In the genomic region with DNA sequence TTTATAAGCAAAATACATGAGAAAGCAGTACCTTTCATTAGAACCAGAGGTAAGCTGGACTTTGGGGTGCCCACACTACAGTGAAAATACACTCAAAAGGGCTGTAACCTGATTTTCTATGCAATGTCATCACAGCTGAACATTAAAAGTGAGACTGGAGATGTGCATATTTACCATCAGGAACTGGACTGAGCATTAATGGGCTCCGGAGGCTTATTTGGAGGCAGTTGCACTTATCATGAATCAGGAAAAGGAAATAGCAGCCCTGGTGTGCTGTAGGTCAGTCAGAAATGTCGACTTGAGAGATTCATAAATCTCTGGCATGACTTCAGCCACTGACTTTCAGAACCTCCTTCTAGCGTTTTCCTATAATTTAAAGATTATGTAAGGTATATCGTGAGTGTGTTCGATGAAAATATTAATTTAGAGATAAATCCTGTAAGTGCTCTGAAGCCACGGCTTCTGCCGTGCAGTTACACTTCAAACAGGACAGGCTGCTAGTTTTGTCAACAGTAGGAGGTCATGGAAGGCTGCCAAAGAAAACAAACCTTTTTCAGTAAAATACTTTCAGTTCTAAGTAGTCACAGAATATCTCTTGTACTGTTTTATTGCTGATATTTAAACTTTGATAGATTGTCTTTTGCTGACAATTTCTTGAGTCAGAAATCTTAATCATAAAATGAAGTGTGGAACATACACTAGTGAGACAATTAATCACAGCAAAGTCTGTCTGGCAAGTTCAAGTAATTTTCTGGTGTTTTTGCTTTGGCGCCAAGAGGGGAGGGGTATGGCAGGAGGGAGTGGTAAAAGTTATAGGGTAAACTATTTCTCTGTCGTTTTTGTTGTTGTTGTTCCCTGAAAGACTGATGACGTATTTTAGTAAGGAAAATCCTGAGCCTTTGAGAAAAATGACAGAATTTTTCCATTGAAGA, we compare ENCODE assay signal across 8 cellular contexts.
A peak's percentile ranks its signal among the peaks of the same experiment; 100 is the strongest.
DNase-seq lines count a peak whose midpoint lies in the region; ATAC-seq and TF ChIP-seq lines count a peak whose summit lies in the region.

No MANE protein-coding gene starts in this region.

- POLR2A ChIA-PET in AG04450 (lab: Yijun Ruan, JAX): no interaction called here

- no peaks in the 10 kb centered on the region for H3K27me3 ChIP-seq in AG04450 (ENCODE audit: control insufficient read depth, insufficient read depth, low read length)
- no peaks in the 10 kb centered on the region for H3K27me3 ChIP-seq in MG63
- no peaks in the 10 kb centered on the region for H3K27me3 ChIP-seq in adrenal gland

- H3K4me1 ChIP-seq in adrenal gland (replicated peaks in 1 of 2): peaks cover 4 to 6% of the 10 kb centered on the region in 2 donors

- no peaks in the 10 kb centered on the region for H3K36me3 ChIP-seq in MG63
- H3K36me3 ChIP-seq in adrenal gland (replicated peaks in 1 of 2): no peaks in the 10 kb centered on the region

- intact Hi-C loops in adrenal gland (cut with DNase I): no loop called here

- peak; percentile 15 for DNase-seq in AG04450 (ENCODE audit: low read depth, low spot score)
- DNase-seq in MG63: peak; percentile 60
- DNase-seq in adrenal gland: peak in 4 of 7 donors; percentile 16 to 21 (median 18)
- DNase-seq in left kidney (ENCODE audit: low read depth, low spot score): peak; percentile 93
- no peak for DNase-seq in occipital lobe (lab: John Stamatoyannopoulos, UW)

- peak overlapping the region; percentile 39 for H3K27ac ChIP-seq in AG04450 (ENCODE audit: low read depth, low read length)
- peak overlapping the region in 1 of 5 donors; percentile 60 for H3K27ac ChIP-seq in adrenal gland

- H3K4me3 ChIP-seq in AG04450 (ENCODE audit: low read depth, low read length) (peak overlapping the region; percentile 37), MG63 (peak overlapping the region; percentile 29), adrenal gland (peak overlapping the region in 1 of 4 donors; percentile 43)

- no peaks in the 10 kb centered on the region for H3K9me3 ChIP-seq in AG04450 (ENCODE audit: control insufficient read depth, insufficient read depth, low read length)
- no peaks in the 10 kb centered on the region for H3K9me3 ChIP-seq in MG63
- H3K9me3 ChIP-seq in adrenal gland (replicated peaks in 1 of 3): no peaks in the 10 kb centered on the region

- WGBS in adrenal gland, 4 donors: 4 to 8% (median 7%) methylated on average over 10 of the region's 10 CpGs

- ATAC-seq in GM19324 (IDR thresholded peaks at IDR 0.05; ENCODE audit: low FRiP score, unreplicated experiment) (no peak), HG02642 (IDR thresholded peaks at IDR 0.05; ENCODE audit: poor library complexity, unreplicated experiment) (no peak), HG03520 (IDR thresholded peaks at IDR 0.05; ENCODE audit: unreplicated experiment) (no peak)

- TF ChIP-seq POLR2A in adrenal gland (IDR thresholded peaks at IDR 0.05): no peak

- TF ChIP-seq CTCF in AG04450 (IDR thresholded peaks at IDR 0.05; ENCODE audit: low read depth, low read length): no peak
- no peak for TF ChIP-seq CTCF in adrenal gland (IDR thresholded peaks at IDR 0.05)

- CTCF ChIA-PET in AG04450 (lab: Charles Lee): no interaction called here
